ENCODE assay signal across 20 cellular contexts in the genomic region with DNA sequence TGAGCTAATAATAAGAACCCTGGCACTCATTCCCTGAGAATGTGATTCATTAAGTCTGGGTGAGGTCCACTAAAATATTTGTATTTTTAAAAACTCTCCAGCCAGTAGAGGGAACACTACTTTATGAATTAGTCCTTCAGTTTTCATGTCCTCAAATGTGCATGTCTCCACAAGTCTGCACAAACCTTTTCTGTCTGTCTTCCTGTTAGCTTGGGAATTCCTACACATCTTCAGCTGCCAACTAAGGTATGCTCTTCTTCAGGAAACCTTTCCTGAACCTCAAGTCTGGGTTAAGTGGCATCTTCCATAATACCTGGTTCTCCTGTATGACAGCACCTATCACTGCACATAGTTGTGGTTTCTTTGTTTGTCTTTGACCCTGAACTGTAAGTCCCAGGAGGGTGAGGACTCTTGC.
A peak's percentile ranks its signal among the peaks of the same experiment; 100 is the strongest.
DNase-seq lines count a peak whose midpoint lies in the region; ATAC-seq and TF ChIP-seq lines count a peak whose summit lies in the region.
"Had no signal": no experiment of that assay in that cellular context is flagged by ENCODE, and none has a peak within 500 bp of the region (broad histone marks: within the 10 kb centered on the region; RNA-seq: fewer than 3 reads in every experiment).

No MANE protein-coding gene starts in this region.

- H3K9me2 ChIP-seq in PC-3 (replicated peaks; ENCODE audit: low read length): no peaks in the 10 kb centered on the region
- H3K9me2 ChIP-seq in OCI-LY7 (ENCODE audit: insufficient read depth, low read length): no peaks in the 10 kb centered on the region

- H3K27me3 ChIP-seq in PC-3 (ENCODE audit: low read length) (no peaks in the 10 kb centered on the region), fibroblast of lung (ENCODE audit: control insufficient read depth, insufficient read depth, low read length) (no peaks in the 10 kb centered on the region)
- H3K27me3 ChIP-seq: ovary had no signal

- peaks cover 13% of the 10 kb centered on the region for H3K4me1 ChIP-seq in PC-3 (ENCODE audit: insufficient read depth, low read length)
- H3K4me1 ChIP-seq in fibroblast of lung (ENCODE audit: control insufficient read depth, extremely low read depth, insufficient read depth, low read length): no peaks in the 10 kb centered on the region
- no peaks in the 10 kb centered on the region for H3K4me1 ChIP-seq in OCI-LY7 (ENCODE audit: insufficient read depth, low read length, poor library complexity, severe bottlenecking)
- H3K4me1 ChIP-seq: heart right ventricle had no signal

- H3K36me3 ChIP-seq in PC-3 (ENCODE audit: low read depth, low read length) (no peaks in the 10 kb centered on the region), fibroblast of lung (ENCODE audit: control insufficient read depth, insufficient read depth, low read length) (no peaks in the 10 kb centered on the region), OCI-LY7 (ENCODE audit: insufficient read depth, low read length) (no peaks in the 10 kb centered on the region)
- H3K36me3 ChIP-seq: heart right ventricle, ovary had no signal

- peak; percentile 60 for ATAC-seq in PC-3
- ATAC-seq in left colon: no peak
- ATAC-seq: activated naive CD4-positive, alpha-beta T cell treated with anti-CD3 and anti-CD28 coated beads, Interleukin-2, amount 50 U/mL, for 72 hours; CD8-positive, alpha-beta T cell; heart right ventricle; stimulated activated memory B cell treated with anti-CD40 and anti-IgM and Interleukin-4, amounts not matched to agents 10 μg/mL and 1 μg/mL and 100 μg/mL, for 72 hours had no signal

- BruUV-seq in PC-3 (replicated peaks; lab: Mats Ljungman, UMichigan) (no TSS peak), OCI-LY7 (replicated peaks; lab: Mats Ljungman, UMichigan) (no TSS peak)

- TF ChIP-seq CTCF in PC-3 (conservative IDR thresholded peaks at IDR 0.05; ENCODE audit: low read depth, low read length) (peak; percentile 42), fibroblast of lung (conservative IDR thresholded peaks at IDR 0.05 in 1 of 2, IDR thresholded peaks at IDR 0.05 in 1 of 2; ENCODE audit: low read depth in 1 of 2, low read length in 2 of 2) (peak in 1 of 2 donors; percentile 3), OCI-LY7 (conservative IDR thresholded peaks at IDR 0.05; ENCODE audit: low read length) (no peak)

- intact Hi-C loops in PC-3 (cut with micrococcal nuclease): loop anchor here (10.0 kb wide), 2 partner anchors 310 to 380 kb away; no protein-coding TSS in a partner anchor
- intact Hi-C loops in OCI-LY7 (cut with micrococcal nuclease; ENCODE audit: unreplicated experiment): no loop called here
- intact Hi-C loops in left colon (cut with DNase I, micrococcal nuclease): no loop called here

- H3K4me2 ChIP-seq in PC-3 (ENCODE audit: low read length) (no peak overlapping the region), fibroblast of lung (ENCODE audit: extremely low read depth, insufficient read depth, low read length) (no peak overlapping the region), OCI-LY7 (ENCODE audit: low read length) (no peak overlapping the region)
- H3K4me2 ChIP-seq: smooth muscle cell had no signal

- H3K4me3 ChIP-seq in PC-3 (ENCODE audit: low read length) (no peak overlapping the region), fibroblast of lung (replicated peaks in 1 of 4; ENCODE audit: control extremely low read depth in 1 of 4, insufficient read depth in 1 of 4, low read depth in 3 of 4, low read length in 4 of 4) (no peak overlapping the region), OCI-LY7 (ENCODE audit: low read depth, low read length, poor library complexity, severe bottlenecking) (no peak overlapping the region)
- H3K4me3 ChIP-seq: heart right ventricle, ovary, smooth muscle cell had no signal

- no peaks in the 10 kb centered on the region for H3K79me2 ChIP-seq in PC-3 (ENCODE audit: low read length)
- no peaks in the 10 kb centered on the region for H3K79me2 ChIP-seq in fibroblast of lung (ENCODE audit: control insufficient read depth, insufficient read depth, low read length)
- H3K79me2 ChIP-seq in OCI-LY7 (ENCODE audit: insufficient read depth, low read depth, low read length): no peaks in the 10 kb centered on the region

- no peaks in the 10 kb centered on the region for H3K9me3 ChIP-seq in PC-3 (ENCODE audit: low read length)
- no peaks in the 10 kb centered on the region for H3K9me3 ChIP-seq in fibroblast of lung (ENCODE audit: control insufficient read depth, insufficient read depth, low read depth, low read length)
- H3K9me3 ChIP-seq in OCI-LY7 (ENCODE audit: low read length): no peaks in the 10 kb centered on the region

- H3K27ac ChIP-seq in PC-3 (ENCODE audit: low read length) (no peak overlapping the region), fibroblast of lung (ENCODE audit: insufficient read depth, low read length) (no peak overlapping the region), OCI-LY7 (ENCODE audit: low read depth, low read length, poor library complexity, severe bottlenecking) (no peak overlapping the region)
- H3K27ac ChIP-seq: 22Rv1, heart right ventricle, ovary had no signal

- H4K20me1 ChIP-seq in PC-3 (ENCODE audit: low read length) (no peaks in the 10 kb centered on the region), fibroblast of lung (ENCODE audit: control insufficient read depth, extremely low read depth, insufficient read depth, low read length) (no peaks in the 10 kb centered on the region), OCI-LY7 (ENCODE audit: insufficient read depth, low read length) (no peaks in the 10 kb centered on the region)

- H3K9ac ChIP-seq in PC-3 (ENCODE audit: low read length): no peak overlapping the region
- no peak overlapping the region for H3K9ac ChIP-seq in fibroblast of lung (ENCODE audit: insufficient read depth, low read length)

- POLR2A ChIA-PET in PC-3 (lab: Charles Lee; ENCODE audit: unreplicated experiment) (no interaction called here), OCI-LY7 (lab: Charles Lee) (no interaction called here)

- no peak overlapping the region for H2AFZ ChIP-seq in PC-3 (ENCODE audit: low read length)
- no peak overlapping the region for H2AFZ ChIP-seq in fibroblast of lung (ENCODE audit: low read length)
- no peak overlapping the region for H2AFZ ChIP-seq in OCI-LY7 (ENCODE audit: low read length)

- DNase-seq in DMS53 (lab: John Stamatoyannopoulos, UW): peak; percentile 17
- no peak for DNase-seq in DMS53 treated with DMSO at 0.1 percent for 48 hours (lab: John Stamatoyannopoulos, UW; ENCODE audit: unreplicated experiment)
- DNase-seq in PC-3: peak; percentile 52
- peak; percentile 43 to 52 for DNase-seq in fibroblast of lung (ENCODE audit: low read depth in 2 of 2)
- peak; percentile 23 for DNase-seq in stromal cell of bone marrow (ENCODE audit: low read depth)
- DNase-seq in OCI-LY7 (ENCODE audit: low spot score): no peak
- no peak for DNase-seq in NCI-H146 (lab: John Stamatoyannopoulos, UW)
- no peak for DNase-seq in left colon
- DNase-seq: activated T-cell treated with anti-CD3 and anti-CD28 coated beads for 4 hours; caudate nucleus; CD8-positive, alpha-beta T cell; heart right ventricle; NCI-H1048; ovary; T-helper 9 cell; trophoblast cell had no signal

- CTCF ChIA-PET in PC-3 (lab: Charles Lee): no interaction called here
- CTCF ChIA-PET in OCI-LY7 (lab: Charles Lee; ENCODE audit: unreplicated experiment): no interaction called here

- H3F3A ChIP-seq in PC-3 (ENCODE audit: low read length, unreplicated experiment): no peaks in the 10 kb centered on the region

Comparison
In these comparisons a context has a peak if more than half of its experiments do, and no peak if none do; other contexts are left out.
1. DNase-seq: peak in DMS53 (single experiment), PC-3 (single experiment), fibroblast of lung (2 of 2) and stromal cell of bone marrow (single experiment); none in DMS53 treated with DMSO at 0.1 percent for 48 hours (single experiment), OCI-LY7 (single experiment), NCI-H146 (single experiment) and left colon (0 of 2).